ENCODE assay signal across 8 cellular contexts in the genomic region with DNA sequence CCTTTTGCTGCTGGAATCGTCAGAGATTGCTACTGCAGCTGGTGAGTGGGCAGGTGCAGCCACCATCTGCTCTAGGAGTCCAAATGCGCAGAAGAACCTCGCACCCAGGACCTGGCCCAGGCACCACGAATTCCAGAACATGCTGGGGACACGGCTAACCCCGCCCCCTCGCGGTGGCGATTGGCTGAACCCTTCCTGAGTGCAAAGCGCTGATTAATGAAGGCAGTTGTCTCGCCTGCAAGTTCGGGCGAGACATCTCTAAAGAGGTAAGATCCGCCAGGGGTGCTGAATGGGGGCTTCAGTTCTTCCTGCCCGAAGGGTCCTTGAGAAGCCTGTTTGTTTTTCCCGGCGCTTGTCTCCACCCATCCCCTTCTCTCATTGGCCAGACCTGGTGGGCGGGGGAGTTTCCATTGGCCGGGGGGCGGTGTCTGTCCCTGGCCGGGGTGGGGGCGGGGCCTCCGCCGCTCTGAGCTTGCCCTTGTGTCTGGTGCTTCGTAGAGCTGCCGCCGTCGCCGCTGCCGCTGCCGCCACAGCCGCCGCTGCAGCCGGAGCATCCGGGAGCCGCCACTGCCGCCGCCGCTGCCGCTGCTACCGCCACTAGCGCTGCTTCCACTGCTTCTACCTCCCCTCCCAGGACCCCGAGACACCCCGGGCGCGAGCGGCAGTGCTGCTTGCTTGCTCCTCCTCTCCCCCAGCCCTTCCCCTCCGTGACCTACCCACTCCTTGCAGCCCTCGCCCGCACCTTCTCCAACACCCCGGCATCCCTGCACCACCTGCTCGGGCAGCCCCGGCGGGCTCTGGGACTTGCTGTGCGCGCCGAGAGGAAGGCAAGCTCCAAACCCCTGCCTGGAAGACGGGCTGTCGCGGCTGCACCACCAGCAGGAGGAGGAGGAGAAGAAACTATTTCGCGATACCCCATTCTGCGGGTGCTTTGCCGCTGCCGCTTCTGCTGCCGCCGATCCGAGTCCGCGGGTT.
DNase-seq lines count a peak whose midpoint lies in the region; ATAC-seq and TF ChIP-seq lines count a peak whose summit lies in the region.

Gene CADM2 (plus strand): TSS at position 495 of the 975 bp plus-strand sequence.

- no peak for TF ChIP-seq POLR2A in GM18505 (IDR thresholded peaks at IDR 0.05; ENCODE audit: borderline replicate concordance, extremely low read depth, insufficient read depth, insufficient read length)

- peak within 1 kb of the TSS; percentile 3 for H3K4me3 Mint-ChIP-seq in central memory CD8-positive, alpha-beta T cell

- H3K27ac Mint-ChIP-seq in central memory CD8-positive, alpha-beta T cell (ENCODE audit: low read depth) = no peak within 1 kb of the TSS

- peaks cover 22% of the 10 kb centered on the region for H3K27me3 Mint-ChIP-seq in central memory CD8-positive, alpha-beta T cell

- DNase-seq in NCI-H2029 (lab: John Stamatoyannopoulos, UW) (peak; percentile 96), iPS-NIHi7 (ENCODE audit: extremely low spot score) (peak; percentile 83), LoVo (ENCODE audit: low spot score) (no peak)
- DNase-seq in central memory CD8-positive, alpha-beta T cell (ENCODE audit: low spot score in 2 of 2) = no peak

- ATAC-seq in GM18505 (IDR thresholded peaks at IDR 0.05; ENCODE audit: unreplicated experiment) (peak; percentile 98), HG02885 (IDR thresholded peaks at IDR 0.05; ENCODE audit: poor library complexity, unreplicated experiment) (peak; percentile 91)
- ATAC-seq in activated CD4-positive, CD25-positive, alpha-beta regulatory T cell treated with anti-CD3 and anti-CD28 coated beads, Interleukin-2, amount 50 U/mL, for 24 hours = peak; percentile 81 to 87
- peak; percentile 66 for ATAC-seq in central memory CD8-positive, alpha-beta T cell (replicated peaks; ENCODE audit: extremely low read depth, poor library complexity, severe bottlenecking)

- H3K4me3 ChIP-seq in skin epidermis = peak within 1 kb of the TSS; percentile 18 to 53 (median 31)

- H3K9me3 Mint-ChIP-seq in central memory CD8-positive, alpha-beta T cell = no peaks in the 10 kb centered on the region

- H3K27ac ChIP-seq in skin epidermis = peak within 1 kb of the TSS in 1 of 21 experiments; percentile 38

- H3K4me1 Mint-ChIP-seq in central memory CD8-positive, alpha-beta T cell = peaks cover 7% of the 10 kb centered on the region

- no peaks in the 10 kb centered on the region for H3K36me3 Mint-ChIP-seq in central memory CD8-positive, alpha-beta T cell (ENCODE audit: insufficient read depth)

Comparison
In these comparisons a context has a peak if more than half of its experiments do, and no peak if none do; other contexts are left out.
1. DNase-seq: peak in NCI-H2029 (single experiment) and iPS-NIHi7 (single experiment); none in central memory CD8-positive, alpha-beta T cell (0 of 2) and LoVo (single experiment).
2. Peak in every context shown above with its lines, with median percentiles within 50 percentile points of each other: ATAC-seq.